Comparison of ENCODE assay signal across 22 cellular contexts in the genomic region with DNA sequence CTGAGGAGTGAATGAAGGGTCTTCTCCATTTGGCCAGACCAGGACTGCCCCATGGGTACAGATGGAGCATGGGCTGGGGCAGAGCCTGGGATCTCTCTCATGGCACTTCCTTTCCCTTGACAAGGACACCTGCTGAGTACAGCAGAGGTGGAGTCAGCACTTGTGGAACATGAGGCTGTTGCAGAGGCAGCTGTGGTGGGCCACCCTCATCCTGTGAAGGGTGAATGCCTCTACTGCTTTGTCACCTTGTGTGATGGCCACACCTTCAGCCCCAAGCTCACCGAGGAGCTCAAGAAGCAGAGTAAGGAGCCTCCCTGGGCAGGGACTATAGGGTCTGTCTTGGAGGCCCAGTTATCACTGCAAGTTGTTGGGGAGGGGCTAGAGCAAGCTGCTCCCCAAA. TPM values are rescaled to one million over a fixed set of nuclear protein-coding genes. Genes with fewer than 3 reads are reported as not detected.
A peak's percentile ranks its signal among the peaks of the same experiment; 100 is the strongest.
DNase-seq lines count a peak whose midpoint lies in the region; ATAC-seq lines count a peak whose summit lies in the region.
"Had no signal": no experiment of that assay in that cellular context is flagged by ENCODE, and none has a peak within 500 bp of the region (broad histone marks: within the 10 kb centered on the region; RNA-seq: fewer than 3 reads in every experiment).

No MANE protein-coding gene starts in this region.

- peak overlapping the region; percentile 31 for H3K27ac Mint-ChIP-seq in activated T-helper 1 cell treated with anti-CD3 and anti-CD28 coated beads, Interleukin-12 subunit alpha, Interleukin-12 subunit beta, Interleukin-2, Interleukin-4 antibody, amounts not matched to agents 30 ng/mL and 10 ng/mL and 1 ng/mL, durations not matched to agents 14 hours and 24 hours and 36 hours
- H3K27ac Mint-ChIP-seq: nephron had no signal

- H3K27me3 ChIP-seq in right cardiac atrium (ENCODE audit: control insufficient read depth, insufficient read depth): no peaks in the 10 kb centered on the region
- no peaks in the 10 kb centered on the region for H3K27me3 ChIP-seq in subcutaneous abdominal adipose tissue (ENCODE audit: control insufficient read depth in 5 of 5, insufficient read depth in 4 of 5, low read length in 5 of 5)
- H3K27me3 ChIP-seq: cardiac muscle cell, Peyer's patch, sigmoid colon had no signal

- H3K4me3 Mint-ChIP-seq in activated T-helper 1 cell treated with anti-CD3 and anti-CD28 coated beads, Interleukin-12 subunit alpha, Interleukin-12 subunit beta, Interleukin-2, Interleukin-4 antibody, amounts not matched to agents 30 ng/mL and 10 ng/mL and 1 ng/mL, durations not matched to agents 14 hours and 24 hours and 36 hours: no peak overlapping the region
- H3K4me3 Mint-ChIP-seq: CD4-positive, CD25-positive, alpha-beta regulatory T cell; nephron had no signal

- H3K27me3 Mint-ChIP-seq in activated T-helper 1 cell treated with anti-CD3 and anti-CD28 coated beads, Interleukin-12 subunit alpha, Interleukin-12 subunit beta, Interleukin-2, Interleukin-4 antibody, amounts not matched to agents 30 ng/mL and 10 ng/mL and 1 ng/mL, durations not matched to agents 14 hours and 24 hours and 36 hours (ENCODE audit: insufficient read depth): no peaks in the 10 kb centered on the region
- H3K27me3 Mint-ChIP-seq: CD4-positive, CD25-positive, alpha-beta regulatory T cell had no signal

- no peaks in the 10 kb centered on the region for H3K9me3 Mint-ChIP-seq in activated T-helper 1 cell treated with anti-CD3 and anti-CD28 coated beads, Interleukin-12 subunit alpha, Interleukin-12 subunit beta, Interleukin-2, Interleukin-4 antibody, amounts not matched to agents 30 ng/mL and 10 ng/mL and 1 ng/mL, durations not matched to agents 14 hours and 24 hours and 36 hours
- H3K9me3 Mint-ChIP-seq: nephron had no signal

- ATAC-seq in right cardiac atrium (no peak), left cardiac atrium (no peak)
- ATAC-seq: left colon had no signal

- no peaks in the 10 kb centered on the region for H3K9me3 ChIP-seq in right cardiac atrium (ENCODE audit: control insufficient read depth, low read length)
- no peaks in the 10 kb centered on the region for H3K9me3 ChIP-seq in subcutaneous abdominal adipose tissue (ENCODE audit: control insufficient read depth in 5 of 5, low read length in 5 of 5)
- H3K9me3 ChIP-seq: Peyer's patch, sigmoid colon, thoracic aorta had no signal

- no peak for DNase-seq in right cardiac atrium
- no peak for DNase-seq in left cardiac atrium
- DNase-seq in activated T-helper 1 cell treated with anti-CD3 and anti-CD28 coated beads, Interleukin-12 subunit alpha, Interleukin-12 subunit beta, Interleukin-2, Interleukin-4 antibody, amounts not matched to agents 30 ng/mL and 10 ng/mL and 1 ng/mL, durations not matched to agents 14 hours and 24 hours and 36 hours (ENCODE audit: low spot score): no peak
- no peak for DNase-seq in SIG-M5 (lab: John Stamatoyannopoulos, UW)
- DNase-seq in activated effector memory CD4-positive, alpha-beta T cell treated with Interleukin-2 at 50 U/mL for 16 hours: no peak
- DNase-seq: activated CD4-positive, CD25-positive, alpha-beta regulatory T cell; CD4-positive, CD25-positive, alpha-beta regulatory T cell; DMS153; GDM1; head of caudate nucleus; left colon; NCI-H1105 treated with DMSO at 0.1 percent for 48 hours; NCI-H2081 treated with DMSO at 0.1 percent for 48 hours; Peyer's patch; sigmoid colon; T1000 had no signal

- H3K4me1 ChIP-seq in right cardiac atrium (ENCODE audit: control insufficient read depth, insufficient read depth, low read length) (peaks cover 2% of the 10 kb centered on the region), subcutaneous abdominal adipose tissue (ENCODE audit: control insufficient read depth in 5 of 5, insufficient read depth in 5 of 5, low read length in 5 of 5) (peaks cover 0 to 46% (median 24%) of the 10 kb centered on the region in 5 donors)
- H3K4me1 ChIP-seq: parathyroid adenoma, Peyer's patch had no signal

- peaks cover 16 to 89% (median 81%) of the 10 kb centered on the region in 5 donors for H3K36me3 ChIP-seq in subcutaneous abdominal adipose tissue (ENCODE audit: control insufficient read depth in 5 of 5, insufficient read depth in 5 of 5, low read length in 5 of 5)

- H3K36me3 Mint-ChIP-seq in activated T-helper 1 cell treated with anti-CD3 and anti-CD28 coated beads, Interleukin-12 subunit alpha, Interleukin-12 subunit beta, Interleukin-2, Interleukin-4 antibody, amounts not matched to agents 30 ng/mL and 10 ng/mL and 1 ng/mL, durations not matched to agents 14 hours and 24 hours and 36 hours (ENCODE audit: low read depth): peaks cover 60% of the 10 kb centered on the region

- H3K4me3 ChIP-seq in right cardiac atrium (ENCODE audit: low read length) (no peak overlapping the region), subcutaneous abdominal adipose tissue (ENCODE audit: low read depth in 1 of 5, low read length in 5 of 5) (no peak overlapping the region)
- H3K4me3 ChIP-seq: cardiac muscle cell, Peyer's patch, sigmoid colon, SK-N-MC, thoracic aorta had no signal

- 79% methylated on average over 1 of the region's 1 CpG for WGBS in right cardiac atrium

- H3K4me1 Mint-ChIP-seq in activated T-helper 1 cell treated with anti-CD3 and anti-CD28 coated beads, Interleukin-12 subunit alpha, Interleukin-12 subunit beta, Interleukin-2, Interleukin-4 antibody, amounts not matched to agents 30 ng/mL and 10 ng/mL and 1 ng/mL, durations not matched to agents 14 hours and 24 hours and 36 hours (ENCODE audit: low read depth): peaks cover 7% of the 10 kb centered on the region
- H3K4me1 Mint-ChIP-seq: nephron had no signal

- H3K27ac ChIP-seq in right cardiac atrium (ENCODE audit: low read length): peak overlapping the region; percentile 13
- H3K27ac ChIP-seq in subcutaneous abdominal adipose tissue (ENCODE audit: low read depth, low read length): peak overlapping the region; percentile 32
- H3K27ac ChIP-seq: cardiac muscle cell, parathyroid adenoma, Peyer's patch, sigmoid colon, SK-N-MC had no signal

- intact Hi-C loops in right cardiac atrium (cut with DNase I) (no loop called here), left cardiac atrium (cut with DNase I) (no loop called here)
- intact Hi-C loops in activated T-helper 1 cell treated with anti-CD3 and anti-CD28 coated beads, Interleukin-12 subunit alpha, Interleukin-12 subunit beta, Interleukin-2, Interleukin-4 antibody, amounts not matched to agents 30 ng/mL and 10 ng/mL and 1 ng/mL, durations not matched to agents 14 hours and 24 hours and 36 hours (cut with micrococcal nuclease): no loop called here

- no peak overlapping the region for H3K9ac ChIP-seq in subcutaneous abdominal adipose tissue (ENCODE audit: low read length in 5 of 5)
- H3K9ac ChIP-seq: parathyroid adenoma had no signal

RNA-seq across cellular contexts. Expression of gene GSS, which starts 29.6 kb away (rescaled TPM):
- total RNA-seq in right cardiac atrium (10 to 100 TPM; 23.6 to 32.6 (median 26.3) TPM), left cardiac atrium (10 to 100 TPM; 20.1 to 27.2 TPM)
- 37.7 TPM for polyA plus RNA-seq in right cardiac atrium
- 64.1 and 68.0 TPM in 2 replicates for total RNA-seq in activated T-helper 1 cell treated with anti-CD3 and anti-CD28 coated beads, Interleukin-12 subunit alpha, Interleukin-12 subunit beta, Interleukin-2, Interleukin-4 antibody, amounts not matched to agents 30 ng/mL and 10 ng/mL and 1 ng/mL, durations not matched to agents 14 hours and 24 hours and 36 hours

RNA-seq across cellular contexts. Expression of gene MYH7B, which starts 29.7 kb away (rescaled TPM):
- 100 to 1,000 TPM in 2 of 4 donors, 10 to 100 TPM in 2; 43.3 to 134 (median 99.2) TPM for total RNA-seq in right cardiac atrium
- polyA plus RNA-seq in right cardiac atrium: 125 TPM
- total RNA-seq in left cardiac atrium: 10 to 100 TPM; 82.3 to 89.0 TPM
- total RNA-seq in activated T-helper 1 cell treated with anti-CD3 and anti-CD28 coated beads, Interleukin-12 subunit alpha, Interleukin-12 subunit beta, Interleukin-2, Interleukin-4 antibody, amounts not matched to agents 30 ng/mL and 10 ng/mL and 1 ng/mL, durations not matched to agents 14 hours and 24 hours and 36 hours: 0.20 and 0.44 TPM in 2 replicates

RNA-seq across cellular contexts. Expression of gene ACSS2, which starts 49.6 kb away (rescaled TPM):
- 10 to 100 TPM; 61.8 to 79.8 (median 69.5) TPM for total RNA-seq in right cardiac atrium
- polyA plus RNA-seq in right cardiac atrium: 74.6 TPM
- total RNA-seq in left cardiac atrium: 100 to 1,000 TPM in 1 of 2 donors, 10 to 100 TPM in 1; 80.8 to 118 TPM
- total RNA-seq in activated T-helper 1 cell treated with anti-CD3 and anti-CD28 coated beads, Interleukin-12 subunit alpha, Interleukin-12 subunit beta, Interleukin-2, Interleukin-4 antibody, amounts not matched to agents 30 ng/mL and 10 ng/mL and 1 ng/mL, durations not matched to agents 14 hours and 24 hours and 36 hours: 38.0 and 45.3 TPM in 2 replicates

RNA-seq across cellular contexts. Expression of gene GGT7, which starts 53.3 kb away (rescaled TPM):
- total RNA-seq in right cardiac atrium: 10 to 100 TPM; 17.8 to 22.0 (median 18.6) TPM
- 14.8 TPM for polyA plus RNA-seq in right cardiac atrium
- total RNA-seq in left cardiac atrium: 10 to 100 TPM; 14.3 to 16.9 TPM
- 12.5 and 13.7 TPM in 2 replicates for total RNA-seq in activated T-helper 1 cell treated with anti-CD3 and anti-CD28 coated beads, Interleukin-12 subunit alpha, Interleukin-12 subunit beta, Interleukin-2, Interleukin-4 antibody, amounts not matched to agents 30 ng/mL and 10 ng/mL and 1 ng/mL, durations not matched to agents 14 hours and 24 hours and 36 hours

Comparison
In these comparisons a context has a peak if more than half of its experiments do, and no peak if none do; other contexts are left out.
1. RNA of gene MYH7B, which starts 29.7 kb away (total RNA-seq): 43.3 to 134 TPM in right cardiac atrium and 82.3 to 89.0 TPM in left cardiac atrium; 0.20 to 0.44 TPM in activated T-helper 1 cell treated with anti-CD3 and anti-CD28 coated beads, Interleukin-12 subunit alpha, Interleukin-12 subunit beta, Interleukin-2, Interleukin-4 antibody, amounts not matched to agents 30 ng/mL and 10 ng/mL and 1 ng/mL, durations not matched to agents 14 hours and 24 hours and 36 hours; every median in the first group is over 10 times any median in the second.